In the genomic region with DNA sequence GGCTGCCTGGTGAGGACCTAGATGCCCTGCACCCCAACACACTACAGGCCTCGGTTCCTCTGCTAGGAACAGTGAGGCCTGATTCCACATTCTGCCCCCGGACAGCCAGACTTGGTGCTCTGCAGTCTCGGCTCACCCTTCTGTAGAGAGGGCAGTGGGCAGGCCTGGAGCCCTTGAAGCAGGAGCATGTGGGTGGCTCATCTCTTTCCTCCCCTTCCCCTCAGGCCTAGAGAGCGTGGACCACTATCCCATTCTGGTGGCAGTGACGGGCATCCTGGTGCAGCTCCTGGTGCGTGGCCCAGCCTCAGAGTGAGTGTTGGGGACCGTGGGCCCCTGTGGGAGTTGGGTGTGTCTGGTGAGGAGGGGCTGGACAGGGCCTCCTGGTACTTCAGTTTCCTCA, we compare ENCODE assay signal across 17 cellular contexts. TPM values are rescaled to one million over a fixed set of nuclear protein-coding genes. Genes with fewer than 3 reads are reported as not detected.
DNase-seq lines count a peak whose midpoint lies in the region; ATAC-seq and TF ChIP-seq lines count a peak whose summit lies in the region.
"Had no signal": no experiment of that assay in that cellular context is flagged by ENCODE, and none has a peak within 500 bp of the region (broad histone marks: within the 10 kb centered on the region; RNA-seq: fewer than 3 reads in every experiment).

No MANE protein-coding gene starts in this region.

- peaks cover 10% of the 10 kb centered on the region for H3K4me1 ChIP-seq in hepatocyte (ENCODE audit: insufficient read depth)
- H3K4me1 ChIP-seq in osteoblast (ENCODE audit: insufficient read depth, low read length) = peaks cover 6% of the 10 kb centered on the region
- H3K4me1 ChIP-seq in lower lobe of right lung = peaks cover 19% of the 10 kb centered on the region

- H3K9me3 ChIP-seq in hepatocyte (ENCODE audit: low read depth) (no peaks in the 10 kb centered on the region), osteoblast (ENCODE audit: low read depth, low read length) (no peaks in the 10 kb centered on the region), lower lobe of right lung (no peaks in the 10 kb centered on the region)

- no peak overlapping the region for H2AFZ ChIP-seq in hepatocyte
- no peak overlapping the region for H2AFZ ChIP-seq in osteoblast (ENCODE audit: low read length)

- H3K27ac ChIP-seq in hepatocyte = no peak overlapping the region
- H3K27ac ChIP-seq in osteoblast (ENCODE audit: low read depth, low read length) = no peak overlapping the region
- H3K27ac ChIP-seq in lower lobe of right lung = no peak overlapping the region

- 94% methylated on average over 7 of the region's 7 CpGs for WGBS in hepatocyte (ENCODE audit: low lambda C conversion rate, missing lambda C conversion rate)

- TF ChIP-seq CTCF in hepatocyte (IDR thresholded peaks at IDR 0.05; ENCODE audit: poor library complexity) (no peak), osteoblast (IDR thresholded peaks at IDR 0.05; ENCODE audit: extremely low read depth, low read depth, low read length) (no peak), lower lobe of right lung (IDR thresholded peaks at IDR 0.05) (no peak)

- H3K27me3 ChIP-seq in hepatocyte (no peaks in the 10 kb centered on the region), osteoblast (ENCODE audit: insufficient read depth, low read length) (no peaks in the 10 kb centered on the region), lower lobe of right lung (ENCODE audit: low read depth) (no peaks in the 10 kb centered on the region)

- no peaks in the 10 kb centered on the region for H3K79me2 ChIP-seq in hepatocyte
- no peaks in the 10 kb centered on the region for H3K79me2 ChIP-seq in osteoblast (ENCODE audit: insufficient read depth, low read length)

- H3K9me2 ChIP-seq in hepatocyte (replicated peaks; ENCODE audit: insufficient read depth) = no peaks in the 10 kb centered on the region

- peaks cover 3% of the 10 kb centered on the region for H4K20me1 ChIP-seq in hepatocyte (ENCODE audit: insufficient read depth, poor library complexity, severe bottlenecking)
- peaks cover 12% of the 10 kb centered on the region for H4K20me1 ChIP-seq in osteoblast (ENCODE audit: insufficient read depth, low read length)

- peak; percentile 54 for DNase-seq in activated effector memory CD4-positive, alpha-beta T cell treated with anti-CD3 and anti-CD28 coated beads, Interleukin-2, amount 50 U/mL, for 16 hours
- DNase-seq in activated effector memory CD4-positive, alpha-beta T cell treated with Interleukin-2 at 50 U/mL for 16 hours = no peak
- DNase-seq in hepatocyte (ENCODE audit: low spot score) (peak; percentile 3), osteoblast (ENCODE audit: insufficient read length, low spot score, missing footprints) (peak; percentile 53), lower lobe of right lung (no peak), occipital lobe (lab: John Stamatoyannopoulos, UW) (no peak)
- DNase-seq: C1 segment of cervical spinal cord, DMS 273 treated with DMSO at 0.1 percent for 48 hours, GF-D8, HFFc6, KBM-7, MV-4-11, NCI-H1417, NCI-H187 treated with DMSO at 0.1 percent for 48 hours, NCI-H446, NCI-H69 had no signal

- intact Hi-C loops in lower lobe of right lung (cut with DNase I) = no loop called here

- no peak overlapping the region for H3K4me3 ChIP-seq in hepatocyte
- no peak overlapping the region for H3K4me3 ChIP-seq in osteoblast (ENCODE audit: insufficient read depth, low read length)
- no peak overlapping the region for H3K4me3 ChIP-seq in lower lobe of right lung

- H3K36me3 ChIP-seq in hepatocyte (replicated peaks; ENCODE audit: insufficient read depth, low read depth) = no peaks in the 10 kb centered on the region
- peaks cover 6% of the 10 kb centered on the region for H3K36me3 ChIP-seq in osteoblast (ENCODE audit: insufficient read depth, low read length)
- peaks cover 28% of the 10 kb centered on the region for H3K36me3 ChIP-seq in lower lobe of right lung

- H3K4me2 ChIP-seq in hepatocyte = no peak overlapping the region
- no peak overlapping the region for H3K4me2 ChIP-seq in osteoblast (ENCODE audit: insufficient read depth, low read length)

- no peak for ATAC-seq in lower lobe of right lung
- no peak for ATAC-seq in GM18861 (IDR thresholded peaks at IDR 0.05; ENCODE audit: unreplicated experiment)

RNA-seq across cellular contexts. Expression of a gene that starts 3.3 kb away (rescaled TPM):
- 0.57 and 0.76 TPM in 2 replicates for total RNA-seq in hepatocyte
- 1.7 and 2.4 TPM in 2 replicates for polyA plus RNA-seq in hepatocyte
- 0.29 and 1.8 TPM in 2 replicates for total RNA-seq in osteoblast
- not detected for total RNA-seq in lower lobe of right lung
- 0.78 TPM for total RNA-seq in occipital lobe

RNA-seq across cellular contexts. Expression of a gene that starts 7.6 kb away (rescaled TPM):
- total RNA-seq in hepatocyte (24.3 and 31.5 TPM in 2 replicates), osteoblast (17.4 and 21.0 TPM in 2 replicates), lower lobe of right lung (27.3 TPM), occipital lobe (10.6 TPM)
- 41.0 and 48.7 TPM in 2 replicates for polyA plus RNA-seq in hepatocyte

RNA-seq across cellular contexts. Expression of a gene that starts 26.8 kb away (rescaled TPM):
- 27.7 and 32.1 TPM in 2 replicates for total RNA-seq in hepatocyte
- 34.6 and 39.1 TPM in 2 replicates for polyA plus RNA-seq in hepatocyte
- 25.0 and 33.3 TPM in 2 replicates for total RNA-seq in osteoblast
- 42.9 TPM for total RNA-seq in lower lobe of right lung
- total RNA-seq in occipital lobe = 23.2 TPM

RNA-seq across cellular contexts. Expression of a gene that starts 26.9 kb away (rescaled TPM):
- total RNA-seq in hepatocyte (90.3 and 116 TPM in 2 replicates), osteoblast (6.5 and 6.9 TPM in 2 replicates), lower lobe of right lung (17.5 TPM), occipital lobe (7.5 TPM)
- 137 and 158 TPM in 2 replicates for polyA plus RNA-seq in hepatocyte

RNA-seq across cellular contexts. Expression of a gene that starts 42.0 kb away (rescaled TPM):
- total RNA-seq in hepatocyte = 120 and 125 TPM in 2 replicates
- 138 and 148 TPM in 2 replicates for polyA plus RNA-seq in hepatocyte
- 98.8 and 101 TPM in 2 replicates for total RNA-seq in osteoblast
- total RNA-seq in lower lobe of right lung = 83.4 TPM
- total RNA-seq in occipital lobe = 65.4 TPM

Comparison
In these comparisons a context has a peak if more than half of its experiments do, and no peak if none do; other contexts are left out.
1. DNase-seq: peak in activated effector memory CD4-positive, alpha-beta T cell treated with anti-CD3 and anti-CD28 coated beads, Interleukin-2, amount 50 U/mL, for 16 hours (single experiment), hepatocyte (single experiment) and osteoblast (single experiment); none in activated effector memory CD4-positive, alpha-beta T cell treated with Interleukin-2 at 50 U/mL for 16 hours (single experiment), lower lobe of right lung (single experiment) and occipital lobe (single experiment).